Comparison of ENCODE assay signal across 7 cellular contexts in the genomic region with DNA sequence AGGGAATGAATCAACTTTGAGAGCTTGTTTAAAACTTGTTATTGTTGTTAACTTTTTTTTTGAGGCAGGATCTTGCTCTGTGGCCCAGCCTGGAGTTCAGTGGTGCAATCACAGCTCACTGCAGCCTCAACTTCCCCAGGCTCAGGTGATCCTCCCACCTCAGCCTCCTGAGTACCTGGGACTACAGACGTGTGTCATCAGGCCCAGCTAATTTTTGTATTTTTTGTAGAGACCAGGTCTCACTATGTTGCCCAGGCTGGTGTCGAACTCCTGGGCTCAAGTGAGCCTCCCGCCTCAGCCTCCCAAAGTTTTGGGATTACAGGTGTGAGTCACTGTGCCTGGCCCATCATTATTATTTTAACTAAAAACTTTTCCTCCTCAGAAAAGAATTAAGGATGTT.
DNase-seq lines count a peak whose midpoint lies in the region; ATAC-seq, FAIRE-seq and TF ChIP-seq lines count a peak whose summit lies in the region.
"Not testable (repeated sequence)": the region's sequence is repeated elsewhere in the genome, so short reads cannot be mapped to it uniquely, and the experiment has no call there.

No MANE protein-coding gene starts in this region.

- not testable (repeated sequence) for H3K23me2 ChIP-seq in H1 (ENCODE audit: low read depth, low read length)

- not testable (repeated sequence) for H3K27me3 Mint-ChIP-seq in HFFc6 (ENCODE audit: insufficient read depth); progenitor cell of endocrine pancreas

- whole genome bisulfite sequencing in H1 (ENCODE audit: extremely low coverage in 1 of 2, insufficient coverage in 1 of 2, insufficient read length in 1 of 2, insufficient replicate concordance in 2 of 2, low coverage in 1 of 2, low lambda C conversion rate in 2 of 2, missing lambda C conversion rate in 1 of 2), 2 experiments, result 68% methylated on average over 3 of the region's 3 CpGs; no CpG with 5 or more reads in 1 of the 2 experiments

- not testable (repeated sequence) for H3K23ac ChIP-seq in H1 (ENCODE audit: insufficient read length)

- H3K18ac ChIP-seq in H1 (ENCODE audit: extremely low read depth, low read length), result not testable (repeated sequence)

- H3K9me3 ChIP-seq in ascending aorta; H1 (ENCODE audit: insufficient read depth in 2 of 2, low read depth in 1 of 2, low read length in 1 of 2); right atrium auricular region; muscle layer of duodenum (ENCODE audit: control insufficient read depth in 1 of 2, low read length in 2 of 2); thoracic aorta: not testable (repeated sequence)

- not testable (repeated sequence) for TF ChIP-seq EP300 in H1 (IDR thresholded peaks at IDR 0.05; ENCODE audit: borderline replicate concordance in 1 of 2, low read depth in 2 of 2, low read length in 2 of 2)

- not testable (repeated sequence) for H2BK20ac ChIP-seq in H1 (ENCODE audit: low read length)

- H4K8ac ChIP-seq in H1 (ENCODE audit: extremely low read depth, insufficient read depth, low read length), result not testable (repeated sequence)

- not testable (repeated sequence) for H4K91ac ChIP-seq in H1 (replicated peaks; ENCODE audit: insufficient read length, low read length)

- not testable (repeated sequence) for FAIRE-seq in H1 (lab: Jason Lieb, UNC)

- H3K4ac ChIP-seq in H1 (replicated peaks; ENCODE audit: insufficient read length, low read depth, low read length), result not testable (repeated sequence)

- H4K5ac ChIP-seq in H1 (ENCODE audit: insufficient read length, low read depth, low read length), result not testable (repeated sequence)

- peak; percentile 5 for ATAC-seq in thoracic aorta (ENCODE audit: insufficient number of reproducible peaks, low FRiP score, low read depth)

- H3K27ac ChIP-seq in ascending aorta, result peak overlapping the region; percentile 54 to 59
- H3K27ac ChIP-seq in H1 (ENCODE audit: low read depth, low read length), result not testable (repeated sequence)
- peak overlapping the region; percentile 9 to 31 for H3K27ac ChIP-seq in right atrium auricular region
- peak overlapping the region; percentile 25 for H3K27ac ChIP-seq in muscle layer of duodenum (ENCODE audit: low read length)
- peak overlapping the region; percentile 66 to 68 for H3K27ac ChIP-seq in thoracic aorta

- H3K9ac ChIP-seq in H1 (replicated peaks in 1 of 4; ENCODE audit: extremely low read depth in 1 of 4, low read depth in 3 of 4, low read length in 3 of 4), result not testable (repeated sequence)

- H3K79me2 ChIP-seq in H1 (ENCODE audit: control insufficient read depth in 1 of 2, insufficient read depth in 2 of 2, low read length in 2 of 2), result not testable (repeated sequence)

- H3K4me1 ChIP-seq in ascending aorta; right atrium auricular region; muscle layer of duodenum (ENCODE audit: control insufficient read depth in 1 of 2, insufficient read depth in 2 of 2, low read length in 2 of 2): not testable (repeated sequence)
- H3K4me1 ChIP-seq in H1 (replicated peaks in 1 of 4; ENCODE audit: control insufficient read depth in 3 of 4, insufficient read depth in 4 of 4, low read length in 3 of 4) (peaks cover 3 to 16% (median 5%) of the 10 kb centered on the region in 4 experiments; a peak in 5 of 7 replicates), thoracic aorta (ENCODE audit: control insufficient read depth in 1 of 2, low read depth in 2 of 2) (peaks cover 21 to 38% of the 10 kb centered on the region in 2 donors)

- peak overlapping the region; percentile 42; the same call in 1 of the 2 replicates for H3K27ac Mint-ChIP-seq in HFFc6
- peak overlapping the region; percentile 84 for H3K27ac Mint-ChIP-seq in progenitor cell of endocrine pancreas

- TF ChIP-seq POLR2A in H1 (IDR thresholded peaks at IDR 0.05; ENCODE audit: control extremely low read depth in 1 of 2, low read depth in 2 of 2, low read length in 2 of 2), result not testable (repeated sequence)

- H2BK5ac ChIP-seq in H1 (ENCODE audit: low read depth, low read length), result not testable (repeated sequence)

- H2BK15ac ChIP-seq in H1 (ENCODE audit: low read length), result not testable (repeated sequence)

- not testable (repeated sequence) for H2AFZ ChIP-seq in H1 (ENCODE audit: low read length)

- CTCF ChIA-PET in H1 (lab: Charles Lee; ENCODE audit: partially characterized antibody), result interaction anchor here (1.3 to 1.5 kb wide), 4 partner anchors 18 to 1767 kb away, joined by 3 read pairs; no protein-coding TSS in a partner anchor

- H3K4me3 Mint-ChIP-seq in HFFc6, result peak overlapping the region; percentile 69
- not testable (repeated sequence) for H3K4me3 Mint-ChIP-seq in progenitor cell of endocrine pancreas (ENCODE audit: low read depth)

- not testable (repeated sequence) for H3K9me3 Mint-ChIP-seq in HFFc6; progenitor cell of endocrine pancreas (ENCODE audit: low read depth)

- not testable (repeated sequence) for H2AK5ac ChIP-seq in H1 (ENCODE audit: low read depth, low read length)

- intact Hi-C loops in ascending aorta (cut with DNase I), result loop anchor here (2.0 to 10.0 kb wide), 3 partner anchors 15 to 1116 kb away; partner anchors contain the start of gene GPC6

- H4K20me1 ChIP-seq in H1 (replicated peaks in 1 of 2; ENCODE audit: control insufficient read depth in 1 of 2, insufficient read depth in 2 of 2, low read length in 2 of 2), result not testable (repeated sequence)

- POLR2A ChIA-PET in H1 (lab: Charles Lee; ENCODE audit: partially characterized antibody), result not testable (repeated sequence)

- not testable (repeated sequence) for H3K79me1 ChIP-seq in H1 (ENCODE audit: low read depth, low read length)

- H3K27me3 ChIP-seq in ascending aorta; H1 (replicated peaks in 1 of 4; ENCODE audit: control insufficient read depth in 3 of 4, extremely low read depth in 1 of 4, insufficient read depth in 3 of 4, low read length in 3 of 4); right atrium auricular region; muscle layer of duodenum (ENCODE audit: low read depth, low read length); thoracic aorta (replicated peaks; ENCODE audit: insufficient read depth): not testable (repeated sequence)

- H3K4me3 ChIP-seq in ascending aorta (peak overlapping the region; percentile 27 to 38), thoracic aorta (peak overlapping the region; percentile 56)
- H3K4me3 ChIP-seq in H1 (ENCODE audit: extremely low read depth in 1 of 4, insufficient read depth in 2 of 4, low read depth in 3 of 4, low read length in 4 of 4); right atrium auricular region; muscle layer of duodenum (ENCODE audit: low read depth in 1 of 2, low read length in 2 of 2): not testable (repeated sequence)

- H3K4me2 ChIP-seq in H1 (ENCODE audit: insufficient read depth in 1 of 2, low read depth in 2 of 2, low read length in 2 of 2), result not testable (repeated sequence)

- TF ChIP-seq RAD21 in H1 (IDR thresholded peaks at IDR 0.05 in 1 of 2, conservative IDR thresholded peaks at IDR 0.05 in 1 of 2; ENCODE audit: low read depth in 2 of 2, low read length in 2 of 2), result not testable (repeated sequence)

- H2BK120ac ChIP-seq in H1 (replicated peaks; ENCODE audit: low read depth, low read length), result not testable (repeated sequence)

- H3K14ac ChIP-seq in H1 (ENCODE audit: insufficient read length), result not testable (repeated sequence)

- TF ChIP-seq CTCF in HFFc6 (IDR thresholded peaks at IDR 0.05); ascending aorta (IDR thresholded peaks at IDR 0.05); H1 (IDR thresholded peaks at IDR 0.05; ENCODE audit: control extremely low read depth in 1 of 3, insufficient read depth in 1 of 3, low read depth in 1 of 3, low read length in 3 of 3); right atrium auricular region (IDR thresholded peaks at IDR 0.05); progenitor cell of endocrine pancreas (IDR thresholded peaks at IDR 0.05; ENCODE audit: unreplicated experiment); thoracic aorta (IDR thresholded peaks at IDR 0.05): not testable (repeated sequence)

- not testable (repeated sequence) for H3K56ac ChIP-seq in H1 (replicated peaks; ENCODE audit: insufficient read length, low read depth, low read length)

- not testable (repeated sequence) for H3K36me3 Mint-ChIP-seq in HFFc6 (ENCODE audit: low read depth); progenitor cell of endocrine pancreas (ENCODE audit: insufficient read depth)

- H3K36me3 ChIP-seq in ascending aorta; H1 (ENCODE audit: control insufficient read depth in 2 of 4, insufficient read depth in 4 of 4, low read length in 3 of 4); right atrium auricular region; muscle layer of duodenum (ENCODE audit: control insufficient read depth in 1 of 2, insufficient read depth in 2 of 2, low read length in 2 of 2); thoracic aorta: not testable (repeated sequence)

- peak overlapping the region; percentile 30; the same call in 1 of the 2 replicates for H2BK12ac ChIP-seq in H1 (ENCODE audit: low read depth, low read length)

- DNase-seq in HFFc6; ascending aorta (ENCODE audit: low spot score in 2 of 2); H1 (ENCODE audit: low read depth in 1 of 2, low spot score in 2 of 2); right atrium auricular region (ENCODE audit: low spot score); progenitor cell of endocrine pancreas (ENCODE audit: low spot score, unreplicated experiment); thoracic aorta (ENCODE audit: low spot score): not testable (repeated sequence)

- H3K4me1 Mint-ChIP-seq in HFFc6 (ENCODE audit: low read depth) (peaks cover 36% of the 10 kb centered on the region), progenitor cell of endocrine pancreas (ENCODE audit: low read depth) (peaks cover 19% of the 10 kb centered on the region)

TF ChIP-seq in H1, 55 proteins besides CTCF, POLR2A, EP300 and RAD21:
- TF ChIP-seq KDM1A (IDR thresholded peaks at IDR 0.05; ENCODE audit: borderline replicate concordance, low read length), result peak; percentile 86
TF ChIP-seq in H1: peak in this region for 1; not testable (repeated sequence) for 54.
